21 cellular contexts compared by ENCODE assay signal in the genomic region with DNA sequence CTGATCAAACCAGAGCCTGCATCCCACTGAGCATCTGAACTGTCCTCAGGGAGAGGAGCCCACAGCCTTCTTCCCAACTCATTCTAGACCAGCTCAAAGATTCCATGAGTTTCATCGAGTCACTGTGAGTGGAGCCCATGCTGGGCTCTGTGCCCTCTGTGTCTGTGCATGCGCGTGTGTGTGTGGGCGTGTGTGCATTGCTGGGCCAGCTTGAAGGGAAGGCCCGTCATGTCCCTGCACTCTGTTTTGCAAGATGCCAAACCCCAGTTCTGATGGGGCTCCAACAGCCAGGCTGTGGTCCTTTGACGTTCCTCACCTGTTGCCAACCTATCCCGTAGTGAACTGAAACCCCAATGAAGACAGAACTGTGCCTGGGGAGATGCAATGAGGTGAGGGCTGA. TPM values are rescaled to one million over a fixed set of nuclear protein-coding genes. Genes with fewer than 3 reads are reported as not detected.
A peak's percentile ranks its signal among the peaks of the same experiment; 100 is the strongest.
DNase-seq lines count a peak whose midpoint lies in the region; ATAC-seq, FAIRE-seq and TF ChIP-seq lines count a peak whose summit lies in the region.
"Had no signal": no experiment of that assay in that cellular context is flagged by ENCODE, and none has a peak within 500 bp of the region (broad histone marks: within the 10 kb centered on the region; RNA-seq: fewer than 3 reads in every experiment).

No MANE protein-coding gene starts in this region.

- H3K9ac ChIP-seq in GM23248: no peak overlapping the region
- H3K9ac ChIP-seq in GM12878 (ENCODE audit: control insufficient read depth, insufficient read depth, low read length): no peak overlapping the region
- H3K9ac ChIP-seq: BLaER1 treated with 17β-estradiol and CSF1 and Interleukin-3, amounts not matched to agents 10 nM and 100 nM had no signal

- H3K4me1 ChIP-seq in GM23248 (ENCODE audit: insufficient read depth): peaks cover 18% of the 10 kb centered on the region
- peaks cover 37% of the 10 kb centered on the region for H3K4me1 ChIP-seq in GM12878 (ENCODE audit: control insufficient read depth, insufficient read depth, low read length)
- H3K4me1 ChIP-seq in neutrophil (ENCODE audit: control insufficient read depth in 1 of 2, insufficient read depth in 1 of 2, low read depth in 1 of 2, low read length in 1 of 2): peaks cover 43 to 47% of the 10 kb centered on the region in 2 experiments

- H3K9me2 ChIP-seq in GM23248 (ENCODE audit: insufficient read depth): no peaks in the 10 kb centered on the region

- no peaks in the 10 kb centered on the region for H4K20me1 ChIP-seq in GM23248 (ENCODE audit: insufficient read depth)
- H4K20me1 ChIP-seq in GM12878 (ENCODE audit: control insufficient read depth, insufficient read depth): no peaks in the 10 kb centered on the region

- CTCF ChIA-PET in GM12878 (lab: Yijun Ruan, JAX): interaction anchor here (0.6 to 33.5 kb wide), 15 partner anchors 7 to 226 kb away, joined by 3 to 1180 read pairs (median 7); a partner anchor contains a TSS

- H3K36me3 ChIP-seq in GM23248 (ENCODE audit: low read depth) (no peaks in the 10 kb centered on the region), GM12878 (ENCODE audit: control insufficient read depth in 2 of 2, insufficient read depth in 2 of 2, low read length in 1 of 2) (peaks cover 15 to 28% of the 10 kb centered on the region in 2 experiments; a peak in 3 of 4 replicates), neutrophil (peaks cover 61% of the 10 kb centered on the region)

- no peak for TF ChIP-seq EP300 in GM12878 (IDR thresholded peaks at IDR 0.05; ENCODE audit: borderline replicate concordance in 1 of 2, control insufficient read depth in 1 of 2, low read depth in 2 of 2, low read length in 2 of 2)

- DNase-seq in GM23248 (peak; percentile 15), GM12878 (ENCODE audit: low read depth, low spot score) (no peak), SKM-1 treated with dmso at 0.1 percent for 144 hours (lab: John Stamatoyannopoulos, UW; ENCODE audit: unreplicated experiment) (no peak), anterior cingulate cortex (lab: John Stamatoyannopoulos, UW) (no peak), AG08396 (ENCODE audit: low spot score) (no peak)
- DNase-seq: CD4-positive, CD25-positive, alpha-beta regulatory T cell; CD8-positive, alpha-beta memory T cell; COR-L47; DMS 273 treated with DMSO at 0.1 percent for 48 hours; DMS53; DND-41; EL; H9; KG1 had no signal

- H3K79me2 ChIP-seq in GM23248 (ENCODE audit: insufficient read depth): no peaks in the 10 kb centered on the region
- peaks cover 22% of the 10 kb centered on the region for H3K79me2 ChIP-seq in GM12878 (ENCODE audit: control insufficient read depth, insufficient read depth, low read length)

- H2AFZ ChIP-seq in GM23248 (no peak overlapping the region), GM12878 (ENCODE audit: control insufficient read depth, low read depth, low read length) (no peak overlapping the region)

- no peak for FAIRE-seq in GM12878 (lab: Jason Lieb, UNC)
- FAIRE-seq: A204.1, GM12892, H1, HTR-8/SVneo had no signal

- peaks cover 14% of the 10 kb centered on the region; the same call in 1 of the 2 replicates for H3F3A ChIP-seq in GM23248 (ENCODE audit: insufficient read depth)

- no peaks in the 10 kb centered on the region for H3K9me3 ChIP-seq in GM23248 (ENCODE audit: low read depth)
- H3K9me3 ChIP-seq in GM12878 (replicated peaks; ENCODE audit: control insufficient read depth, insufficient read depth, low read length): no peaks in the 10 kb centered on the region
- H3K9me3 ChIP-seq in neutrophil: no peaks in the 10 kb centered on the region
- H3K9me3 ChIP-seq: BLaER1 treated with 17β-estradiol and CSF1 and Interleukin-3, amounts not matched to agents 10 nM and 100 nM had no signal

- SMC1A ChIA-PET in GM12878 (lab: Charles Lee; ENCODE audit: uncharacterized antibody, unreplicated experiment): interaction anchor here (0.6 to 3.1 kb wide), 8 partner anchors 9 to 224 kb away, joined by 3 to 30 read pairs (median 12); a partner anchor contains a TSS

- H3K27me3 ChIP-seq in GM23248 (replicated peaks; ENCODE audit: insufficient read depth) (peaks cover 17% of the 10 kb centered on the region; the same call in 1 of the 2 replicates), GM12878 (replicated peaks in 1 of 2; ENCODE audit: control insufficient read depth in 2 of 2, insufficient read depth in 2 of 2, low read length in 1 of 2) (no peaks in the 10 kb centered on the region), neutrophil (peaks cover 3% of the 10 kb centered on the region)
- H3K27me3 ChIP-seq: BLaER1 treated with 17β-estradiol and CSF1 and Interleukin-3, amounts not matched to agents 10 nM and 100 nM had no signal

- RAD21 ChIA-PET in GM12878 (lab: Charles Lee; ENCODE audit: unreplicated experiment): interaction anchor here (1.2 to 10.8 kb wide), 4 partner anchors 8 to 32 kb away, joined by 3 to 183 read pairs (median 8); a partner anchor contains a TSS

- no peak for TF ChIP-seq RAD21 in GM12878 (IDR thresholded peaks at IDR 0.05; ENCODE audit: insufficient read depth, low read depth, low read length)

- H3K4me2 ChIP-seq in GM23248 (ENCODE audit: unreplicated experiment): no peak overlapping the region
- no peak overlapping the region for H3K4me2 ChIP-seq in GM12878 (ENCODE audit: control insufficient read depth, insufficient read depth)

- intact Hi-C loops in GM12878 (cut with micrococcal nuclease; ENCODE audit: unreplicated experiment): loop anchor here (2.0 to 5.0 kb wide), 2 partner anchors 61 to 352 kb away; no protein-coding TSS in a partner anchor

- WGBS in GM23248 (ENCODE audit: low coverage in 1 of 2, low lambda C conversion rate in 2 of 2, missing lambda C conversion rate in 2 of 2), 2 experiments: 56 to 60% methylated on average over 7 of the region's 7 CpGs
- WGBS in GM12878 (ENCODE audit: insufficient coverage, insufficient replicate concordance, low lambda C conversion rate, missing lambda C conversion rate): 80% methylated on average over 7 of the region's 7 CpGs

- TF ChIP-seq CTCF in GM12878 (IDR thresholded peaks at IDR 0.05 in 2 of 3, conservative IDR thresholded peaks at IDR 0.05 in 1 of 3; ENCODE audit: control insufficient read depth in 2 of 3, extremely low read depth in 1 of 3, insufficient read depth in 1 of 3, low read depth in 3 of 3, low read length in 3 of 3) (no peak), neutrophil (IDR thresholded peaks at IDR 0.05) (no peak)

- POLR2A ChIA-PET in GM12878 (lab: Charles Lee): interaction anchor here (0.9 to 3.7 kb wide), 3 partner anchors 18 to 34 kb away, joined by 3 to 18 read pairs (median 7); a partner anchor contains a TSS

- no TSS peak for BruUV-seq in GM12878 (replicated peaks; lab: Mats Ljungman, UMichigan)

- H3K4me3 ChIP-seq in GM23248: no peak overlapping the region
- no peak overlapping the region for H3K4me3 ChIP-seq in GM12878
- H3K4me3 ChIP-seq in neutrophil (ENCODE audit: low read depth in 1 of 2, low read length in 1 of 2): no peak overlapping the region
- H3K4me3 ChIP-seq: BLaER1 treated with 17β-estradiol and CSF1 and Interleukin-3, amounts not matched to agents 10 nM and 100 nM had no signal

- in situ Hi-C loops in GM23248 (cut with MboI): no loop called here
- in situ Hi-C loops in GM12878 (cut with MboI): loop anchor here (5.0 kb wide), 1 partner anchor 33 kb away; a partner anchor contains a TSS

- peak; percentile 41; the same call in 1 of the 2 replicates for TF ChIP-seq POLR2A in GM12878 (IDR thresholded peaks at IDR 0.05; ENCODE audit: low read depth, low read length)

- ATAC-seq in GM12878: no peak

- H3K27ac ChIP-seq in GM23248 (no peak overlapping the region), GM12878 (ENCODE audit: control insufficient read depth, insufficient read depth) (no peak overlapping the region), neutrophil (peak overlapping the region; percentile 17)
- H3K27ac ChIP-seq: BLaER1 treated with 17β-estradiol and CSF1 and Interleukin-3, amounts not matched to agents 10 nM and 100 nM had no signal

RNA-seq across cellular contexts. Expression of a gene that starts 7.1 kb away (rescaled TPM):
- not detected in 2 replicates for total RNA-seq in GM23248 (2014; rRNA removed; shearing (Covaris generic))
- polyA plus RNA-seq in GM23248 (2016; fragmentation: Nextera tagmentation; extraction: Ambion mirVana) (not detected in 2 replicates), GM12878 (2011; rRNA removed) (0.03 TPM in 1 of 2 replicates, not detected in the other), GM12878 (2014; fragmentation: Illumina TruSeq; extraction: Trizol) (14.2 and 15.6 TPM in 2 replicates), GM12878 (2014; fragmentation: Nextera tagmentation; extraction: Ambion mirVana) (1 to 10 TPM; 2.0 to 2.1 TPM), GM12878 (2014; rRNA removed) (10.4 and 11.7 TPM in 2 replicates), GM12878 (2016; fragmentation: Nextera tagmentation; extraction: Ambion mirVana) (1 to 10 TPM; 1.3 to 2.5 TPM)
- total RNA-seq in GM12878 (2013; cell fraction: nucleolus; rRNA removed): 64.0 and 69.8 TPM in 2 replicates
- total RNA-seq in GM12878 (2014; rRNA removed) (14.6 and 15.4 TPM in 2 replicates), GM12878 (2014; rRNA removed; fragmentation: Illumina TruSeq; extraction: Trizol) (13.5 and 14.4 TPM in 2 replicates), GM12878 (2021) (10.7 and 12.3 TPM in 2 replicates)
- 8.5 TPM for polyA plus RNA-seq in GM12878 (2011; ENCODE audit: low read depth)
- 0.02 and 0.03 TPM in 2 replicates for polyA plus RNA-seq in GM12878 (2011; cell fraction: cytosol; rRNA removed)
- polyA plus RNA-seq in GM12878 (2011; cell fraction: nucleus; rRNA removed): 0.03 TPM in 2 replicates
- polyA plus RNA-seq in GM12878 (2012): 9.1 and 9.7 TPM in 2 replicates
- polyA minus RNA-seq in GM12878 (2011; rRNA and poly(A)+ RNA removed): 0.05 TPM in 1 of 2 replicates, not detected in the other
- not detected in 2 replicates for polyA minus RNA-seq in GM12878 (2011; cell fraction: cytosol; rRNA and poly(A)+ RNA removed)
- polyA minus RNA-seq in GM12878 (2011; cell fraction: nucleus; rRNA and poly(A)+ RNA removed): under 0.01 TPM in 1 of 2 replicates, not detected in the other
- total RNA-seq: G401, H1, H9 had no signal
- polyA plus RNA-seq: CD8-positive, alpha-beta memory T cell; H1 had no signal

RNA-seq across cellular contexts. Expression of a gene that starts 33.7 kb away (rescaled TPM):
- total RNA-seq in GM23248 (2014; rRNA removed; shearing (Covaris generic)): 0.22 and 0.38 TPM in 2 replicates
- polyA plus RNA-seq in GM23248 (2016; fragmentation: Nextera tagmentation; extraction: Ambion mirVana): 0.10 and 0.16 TPM in 2 replicates
- 258 and 287 TPM in 2 replicates for total RNA-seq in GM12878 (2013; cell fraction: nucleolus; rRNA removed)
- total RNA-seq in GM12878 (2014; rRNA removed): 11.9 and 14.2 TPM in 2 replicates
- 8.7 and 10.3 TPM in 2 replicates for total RNA-seq in GM12878 (2014; rRNA removed; fragmentation: Illumina TruSeq; extraction: Trizol)
- 25.8 and 27.9 TPM in 2 replicates for total RNA-seq in GM12878 (2021)
- polyA plus RNA-seq in GM12878 (2011; ENCODE audit: low read depth): 18.7 TPM
- polyA plus RNA-seq in GM12878 (2011; rRNA removed): 10.6 and 17.4 TPM in 2 replicates
- 20.6 and 27.1 TPM in 2 replicates for polyA plus RNA-seq in GM12878 (2011; cell fraction: cytosol; rRNA removed)
- polyA plus RNA-seq in GM12878 (2011; cell fraction: nucleus; rRNA removed): 137 and 150 TPM in 2 replicates
- 20.5 and 31.1 TPM in 2 replicates for polyA plus RNA-seq in GM12878 (2012)
- 19.4 TPM in 2 replicates for polyA plus RNA-seq in GM12878 (2014; fragmentation: Illumina TruSeq; extraction: Trizol)
- 1 to 10 TPM; 5.9 to 6.9 TPM for polyA plus RNA-seq in GM12878 (2014; fragmentation: Nextera tagmentation; extraction: Ambion mirVana)
- 10.6 and 11.2 TPM in 2 replicates for polyA plus RNA-seq in GM12878 (2014; rRNA removed)
- 1 to 10 TPM; 3.8 to 6.3 TPM for polyA plus RNA-seq in GM12878 (2016; fragmentation: Nextera tagmentation; extraction: Ambion mirVana)
- 29.2 and 46.7 TPM in 2 replicates for polyA minus RNA-seq in GM12878 (2011; rRNA and poly(A)+ RNA removed)
- polyA minus RNA-seq in GM12878 (2011; cell fraction: cytosol; rRNA and poly(A)+ RNA removed): 16.0 and 19.2 TPM in 2 replicates
- 75.1 and 91.1 TPM in 2 replicates for polyA minus RNA-seq in GM12878 (2011; cell fraction: nucleus; rRNA and poly(A)+ RNA removed)

Comparison
In these comparisons a context has a peak if more than half of its experiments do, and no peak if none do; other contexts are left out.
1. RNA of a gene that starts 7.1 kb away (total RNA-seq): 10.7 to 69.8 TPM in GM12878; not detected in GM23248; every median in the first group is over 10 times any median in the second.